ENCODE assay signal across 18 cellular contexts in genomic region chr7:1851731-1852531, GRCh38.
A peak's percentile ranks its signal among the peaks of the same experiment; 100 is the strongest.
DNase-seq lines count a peak whose midpoint lies in the region; ATAC-seq, FAIRE-seq and TF ChIP-seq lines count a peak whose summit lies in the region.
"Had no signal": no experiment of that assay in that cellular context is flagged by ENCODE, and none has a peak within 500 bp of the region (broad histone marks: within the 10 kb centered on the region; RNA-seq: fewer than 3 reads in every experiment).

No MANE protein-coding gene starts in this region.

- H3K27me3 Mint-ChIP-seq in nephron (ENCODE audit: low read depth) = peaks cover 16% of the 10 kb centered on the region
- H3K27me3 Mint-ChIP-seq: effector memory CD8-positive, alpha-beta T cell had no signal

- no TSS peak for BruUV-seq in HepG2 (replicated peaks; lab: Mats Ljungman, UMichigan)

- no peak overlapping the region for H2AFZ ChIP-seq in HepG2 (ENCODE audit: low read length)

- no peak for TF ChIP-seq RAD21 in liver (IDR thresholded peaks at IDR 0.05)
- TF ChIP-seq RAD21 in HepG2 (CRISPR knock-in tag; IDR thresholded peaks at IDR 0.05) = no peak

- TF ChIP-seq EP300 in HepG2 (IDR thresholded peaks at IDR 0.05; ENCODE audit: low read depth in 2 of 2, low read length in 2 of 2) = no peak
- TF ChIP-seq EP300 in HepG2 (CRISPR knock-in tag; IDR thresholded peaks at IDR 0.05; ENCODE audit: borderline replicate concordance) = no peak

- POLR2A ChIA-PET in HepG2 (lab: Yijun Ruan, JAX) = no interaction called here

- H3K4me1 ChIP-seq in liver (ENCODE audit: control insufficient read depth in 4 of 4, insufficient read depth in 4 of 4, low read length in 3 of 4) (peaks cover 10 to 51% (median 30%) of the 10 kb centered on the region in 4 donors), HepG2 (ENCODE audit: insufficient read depth, low read length) (no peaks in the 10 kb centered on the region), aorta (ENCODE audit: control insufficient read depth in 1 of 2, insufficient read depth in 2 of 2, low read length in 2 of 2) (no peaks in the 10 kb centered on the region), small intestine (ENCODE audit: control insufficient read depth in 2 of 2, insufficient read depth in 1 of 2, low read depth in 1 of 2, low read length in 1 of 2) (no peaks in the 10 kb centered on the region)
- H3K4me1 ChIP-seq: adrenal gland had no signal

- no peaks in the 10 kb centered on the region for H3K9me3 ChIP-seq in liver (ENCODE audit: control insufficient read depth in 4 of 4, low read length in 3 of 4)
- no peaks in the 10 kb centered on the region for H3K9me3 ChIP-seq in HepG2 (ENCODE audit: low read length)
- H3K9me3 ChIP-seq in aorta (ENCODE audit: control insufficient read depth, low read length) = no peaks in the 10 kb centered on the region
- no peaks in the 10 kb centered on the region for H3K9me3 ChIP-seq in small intestine (ENCODE audit: control insufficient read depth, low read depth)
- H3K9me3 ChIP-seq: adrenal gland had no signal

- no peaks in the 10 kb centered on the region for H3K79me2 ChIP-seq in HepG2 (ENCODE audit: insufficient read depth, low read length)

- in situ Hi-C loops in HepG2 (cut with HindIII; ENCODE audit: extremely low pct_ligation_motif_present, low pct_unique_long_range_greater_than_20kb) (no loop called here), KBM-7 (cut with MboI; ENCODE audit: low pct_unique_long_range_greater_than_20kb, low sequenced_read_pairs) (no loop called here)

- peak overlapping the region in 2 of 3 experiments; percentile 17 to 49 for H3K27ac Mint-ChIP-seq in nephron

- WGBS in liver = 77% methylated on average over 26 of the region's 26 CpGs
- WGBS in HepG2 (ENCODE audit: low lambda C conversion rate) = 97% methylated on average over 16 of the region's 26 CpGs
- WGBS in aorta, 2 donors = 89 to 91% methylated on average over 26 of the region's 26 CpGs
- WGBS in small intestine, 3 donors = 90 to 91% (median 91%) methylated on average over 26 of the region's 26 CpGs

- intact Hi-C loops in HepG2 (cut with micrococcal nuclease; ENCODE audit: unreplicated experiment) (no loop called here), aorta (cut with DNase I) (no loop called here)

- DNase-seq in HepG2 (ENCODE audit: low spot score) (no peak), aorta (peak; percentile 27 to 65), globus pallidus (ENCODE audit: low spot score) (no peak), KBM-7 (no peak), small intestine (no peak)
- DNase-seq in effector CD4-positive, alpha-beta T cell = peak; percentile 0
- DNase-seq: activated CD4-positive, alpha-beta T cell treated with anti-CD3 and anti-CD28 coated beads, Interleukin-2, amount 50 U/mL, for 4 hours; activated T-cell treated with anti-CD3 and anti-CD28 coated beads, Interleukin-2, amount 50 U/mL, for 1 hour; effector memory CD8-positive, alpha-beta T cell; NCI-H2029; NCI-H774; occipital lobe had no signal

- H4K20me1 ChIP-seq in HepG2 (ENCODE audit: insufficient read depth, low read length) = no peaks in the 10 kb centered on the region

- peak overlapping the region in 1 of 2 donors; percentile 58 for H3K9ac ChIP-seq in liver (ENCODE audit: low read depth in 1 of 2, low read length in 2 of 2)
- H3K9ac ChIP-seq in HepG2 (ENCODE audit: insufficient read depth, low read depth, low read length) = no peak overlapping the region

- no peak overlapping the region for H3K4me2 ChIP-seq in HepG2 (ENCODE audit: low read depth, low read length)
- H3K4me2 ChIP-seq: smooth muscle cell had no signal

- H3K4me1 Mint-ChIP-seq in nephron = peaks cover 17% of the 10 kb centered on the region

- H3K36me3 Mint-ChIP-seq in nephron (ENCODE audit: low read depth) = no peaks in the 10 kb centered on the region

- no peak for TF ChIP-seq POLR2A in HepG2 (IDR thresholded peaks at IDR 0.05; ENCODE audit: insufficient read depth in 1 of 2, low read depth in 2 of 2, low read length in 2 of 2)

- H3K36me3 ChIP-seq in liver (ENCODE audit: control insufficient read depth in 4 of 4, insufficient read depth in 3 of 4, low read depth in 1 of 4, low read length in 3 of 4) = peaks cover 0 to 2% (median under 1%) of the 10 kb centered on the region in 4 donors
- H3K36me3 ChIP-seq in HepG2 (replicated peaks in 1 of 2; ENCODE audit: control insufficient read depth in 1 of 2, insufficient read depth in 2 of 2, low read length in 2 of 2) = no peaks in the 10 kb centered on the region
- H3K36me3 ChIP-seq in aorta (ENCODE audit: control insufficient read depth in 1 of 2, insufficient read depth in 2 of 2, low read length in 1 of 2) = no peaks in the 10 kb centered on the region
- no peaks in the 10 kb centered on the region for H3K36me3 ChIP-seq in small intestine (ENCODE audit: control insufficient read depth in 2 of 2, insufficient read depth in 2 of 2, low read length in 2 of 2)
- H3K36me3 ChIP-seq: adrenal gland had no signal

- H3K27me3 ChIP-seq in liver (ENCODE audit: control insufficient read depth in 4 of 4, insufficient read depth in 4 of 4, low read length in 3 of 4) (no peaks in the 10 kb centered on the region), HepG2 (ENCODE audit: control insufficient read depth in 1 of 2, insufficient read depth in 2 of 2, low read length in 2 of 2) (no peaks in the 10 kb centered on the region), aorta (ENCODE audit: control insufficient read depth in 1 of 2, insufficient read depth in 2 of 2, low read length in 1 of 2) (no peaks in the 10 kb centered on the region), small intestine (ENCODE audit: control insufficient read depth in 2 of 2, insufficient read depth in 2 of 2, low read length in 2 of 2) (no peaks in the 10 kb centered on the region)
- H3K27me3 ChIP-seq: adrenal gland had no signal

- H3K4me3 ChIP-seq in liver (ENCODE audit: low read depth in 1 of 3, low read length in 3 of 3) (no peak overlapping the region), HepG2 (replicated peaks in 1 of 3; ENCODE audit: insufficient read depth in 1 of 3, low read depth in 2 of 3, low read length in 3 of 3) (no peak overlapping the region), aorta (ENCODE audit: low read length in 2 of 2) (no peak overlapping the region), small intestine (ENCODE audit: low read depth in 1 of 2, low read length in 2 of 2) (no peak overlapping the region)
- H3K4me3 ChIP-seq: adrenal gland, smooth muscle cell had no signal

- FAIRE-seq in HepG2 (lab: Jason Lieb, UNC) = no peak
- no peak for FAIRE-seq in small intestine (lab: Jason Lieb, UNC)
- FAIRE-seq: islet of Langerhans had no signal

- peak overlapping the region in 1 of 3 experiments; percentile 29 for H3K4me3 Mint-ChIP-seq in nephron
- H3K4me3 Mint-ChIP-seq: effector memory CD8-positive, alpha-beta T cell had no signal

- H3K9me3 Mint-ChIP-seq in nephron = no peaks in the 10 kb centered on the region
- H3K9me3 Mint-ChIP-seq: effector memory CD8-positive, alpha-beta T cell had no signal

- H3K27ac ChIP-seq in liver (ENCODE audit: low read depth in 1 of 2, low read length in 2 of 2) (peak overlapping the region; percentile 78 to 80), HepG2 (ENCODE audit: extremely low read length, insufficient read depth, low read length) (no peak overlapping the region), aorta (ENCODE audit: low read depth in 1 of 2, low read length in 2 of 2) (no peak overlapping the region), small intestine (ENCODE audit: low read depth in 1 of 2, low read length in 1 of 2) (no peak overlapping the region)
- H3K27ac ChIP-seq: adrenal gland had no signal

- CTCF ChIA-PET in HepG2 (lab: Yijun Ruan, JAX; ENCODE audit: low intra/inter-chr PET ratio, low total read pairs) = no interaction called here

- no peak for ATAC-seq in HepG2
- ATAC-seq in aorta (ENCODE audit: low FRiP score) = no peak
- ATAC-seq: effector memory CD8-positive, alpha-beta T cell; Panc1 had no signal

- TF ChIP-seq CTCF in liver (IDR thresholded peaks at IDR 0.05; ENCODE audit: low read depth, low read length, missing input control) (no peak), HepG2 (CRISPR knock-in tag; IDR thresholded peaks at IDR 0.05) (no peak), nephron (IDR thresholded peaks at IDR 0.05; ENCODE audit: unreplicated experiment in 3 of 3) (no peak)

TF ChIP-seq in liver, 16 proteins besides CTCF, POLR2A, EP300 and RAD21:
- TF ChIP-seq TAF1 (conservative IDR thresholded peaks at IDR 0.05) = no peak
- peak in 1 of 2 donors; percentile 8 for TF ChIP-seq HNF4A (conservative IDR thresholded peaks at IDR 0.05)

TF ChIP-seq in HepG2, 621 proteins besides CTCF, POLR2A, EP300 and RAD21 (continues in another document):
- TF ChIP-seq AHR (CRISPR knock-in tag; IDR thresholded peaks at IDR 0.05) (no peak), HIVEP1 (CRISPR knock-in tag; IDR thresholded peaks at IDR 0.05) (no peak), PRDM4 (CRISPR knock-in tag; IDR thresholded peaks at IDR 0.05; ENCODE audit: borderline replicate concordance) (no peak), ZNF282 (IDR thresholded peaks at IDR 0.05; ENCODE audit: partially characterized antibody) (no peak), MYNN (CRISPR knock-in tag; IDR thresholded peaks at IDR 0.05; ENCODE audit: low read depth) (no peak), TAF1 (CRISPR knock-in tag; IDR thresholded peaks at IDR 0.05) (no peak)

Comparison
In these comparisons a context has a peak if more than half of its experiments do, and no peak if none do; other contexts are left out.
1. H3K27ac ChIP-seq: peak in liver (2 of 2); none in HepG2 (single experiment), aorta (0 of 2) and small intestine (0 of 2).
2. DNase-seq: peak in effector CD4-positive, alpha-beta T cell (single experiment) and aorta (2 of 2); none in HepG2 (single experiment), globus pallidus (single experiment), KBM-7 (single experiment) and small intestine (single experiment).